In genomic region chr4:145289403-145290076, GRCh38 we compare ENCODE assay signal across 21 cellular contexts.
DNase-seq lines count a peak whose midpoint lies in the region; ATAC-seq, FAIRE-seq and TF ChIP-seq lines count a peak whose summit lies in the region.
"Had no signal": no experiment of that assay in that cellular context is flagged by ENCODE, and none has a peak within 500 bp of the region (broad histone marks: within the 10 kb centered on the region; RNA-seq: fewer than 3 reads in every experiment).

No MANE protein-coding gene starts in this region.

- POLR2A ChIA-PET in PC-3 (lab: Charles Lee; ENCODE audit: unreplicated experiment) = no interaction called here

- H3K27me3 ChIP-seq in keratinocyte (ENCODE audit: control insufficient read depth, extremely low read depth, insufficient read depth, low read length) (no peaks in the 10 kb centered on the region), PC-3 (ENCODE audit: low read length) (no peaks in the 10 kb centered on the region)
- H3K27me3 ChIP-seq: BLaER1 treated with 17β-estradiol and CSF1 and Interleukin-3, amounts not matched to agents 10 nM and 100 nM; left lung; right atrium auricular region; tibial nerve had no signal

- H3K4me3 ChIP-seq in cardiac fibroblast (replicated peaks in 1 of 2; ENCODE audit: low read depth in 2 of 2, low read length in 2 of 2) (no peak overlapping the region), keratinocyte (ENCODE audit: control insufficient read depth in 2 of 3, extremely low read depth in 1 of 3, insufficient read depth in 2 of 3, low read depth in 1 of 3, low read length in 3 of 3) (no peak overlapping the region), PC-3 (ENCODE audit: low read length) (no peak overlapping the region)
- H3K4me3 ChIP-seq: BLaER1 treated with 17β-estradiol and CSF1 and Interleukin-3, amounts not matched to agents 10 nM and 100 nM; left lung; right atrium auricular region; tibial nerve had no signal

- H3K79me2 ChIP-seq in keratinocyte (ENCODE audit: control insufficient read depth, insufficient read depth, low read length) (no peaks in the 10 kb centered on the region), PC-3 (ENCODE audit: low read length) (no peaks in the 10 kb centered on the region)

- H2AFZ ChIP-seq in keratinocyte (ENCODE audit: control insufficient read depth, low read length) (peak overlapping the region; percentile 34), PC-3 (ENCODE audit: low read length) (no peak overlapping the region)

- dilution Hi-C loops in keratinocyte (cut with MboI; ENCODE audit: extremely low pct_ligation_motif_present, low sequenced_read_pairs) = no loop called here

- FAIRE-seq in keratinocyte (lab: Jason Lieb, UNC) = peak; percentile 9

- H4K20me1 ChIP-seq in keratinocyte (ENCODE audit: control insufficient read depth, extremely low read depth, insufficient read depth, low read length) (no peaks in the 10 kb centered on the region), PC-3 (ENCODE audit: low read length) (no peaks in the 10 kb centered on the region)
- H4K20me1 ChIP-seq: BLaER1 treated with 17β-estradiol and CSF1 and Interleukin-3, amounts not matched to agents 10 nM and 100 nM had no signal

- no peak overlapping the region for H3K27ac ChIP-seq in keratinocyte (ENCODE audit: control insufficient read depth, insufficient read depth, low read length)
- no peak overlapping the region for H3K27ac ChIP-seq in PC-3 (ENCODE audit: low read length)
- H3K27ac ChIP-seq: BLaER1 treated with 17β-estradiol and CSF1 and Interleukin-3, amounts not matched to agents 10 nM and 100 nM; left lung; tibial nerve had no signal

- H3K9me3 ChIP-seq in keratinocyte (ENCODE audit: control insufficient read depth, low read depth, low read length) (no peaks in the 10 kb centered on the region), PC-3 (ENCODE audit: low read length) (no peaks in the 10 kb centered on the region)
- H3K9me3 ChIP-seq: left lung, right atrium auricular region had no signal

- CTCF ChIA-PET in PC-3 (lab: Charles Lee) = no interaction called here

- no peak overlapping the region for H3K4me2 ChIP-seq in keratinocyte (ENCODE audit: control insufficient read depth, extremely low read depth, insufficient read depth, low read depth, low read length)
- no peak overlapping the region for H3K4me2 ChIP-seq in PC-3 (ENCODE audit: low read length)
- H3K4me2 ChIP-seq: BLaER1 treated with 17β-estradiol and CSF1 and Interleukin-3, amounts not matched to agents 10 nM and 100 nM had no signal

- no peaks in the 10 kb centered on the region for H3K9me1 ChIP-seq in keratinocyte (ENCODE audit: control insufficient read depth, extremely low read depth, insufficient read depth, low read length)

- peak; percentile 46 for DNase-seq in HCEC 1CT
- peak; percentile 26 to 76 for DNase-seq in cardiac fibroblast (ENCODE audit: low read depth in 2 of 2)
- no peak for DNase-seq in keratinocyte (ENCODE audit: low read depth, low spot score)
- peak; percentile 32 for DNase-seq in superior temporal gyrus (ENCODE audit: extremely low spot score)
- no peak for DNase-seq in PC-3
- no peak for DNase-seq in GM19240 (ENCODE audit: insufficient read length, low spot score)
- DNase-seq in hypothalamus (lab: John Stamatoyannopoulos, UW) = no peak
- DNase-seq: activated B cell treated with CpG ODN at 0.5 μM for 24 hours; activated CD8-positive, alpha-beta T cell treated with anti-CD3 and anti-CD28 coated beads for 36 hours; activated naive CD4-positive, alpha-beta T cell treated with anti-CD3 and anti-CD28 coated beads, Interleukin-2, amount 10 ng/mL, durations not matched to agents 7 days and 5 days; activated T-cell treated with anti-CD3 and anti-CD28 coated beads, Interleukin-2, amount 50 U/mL, for 4 hours; cortex of kidney; glutamatergic neuron; H9; left lung; NCI-H146; NCI-H82; stimulated activated naive CD4-positive, alpha-beta T cell had no signal

- H3K36me3 ChIP-seq in keratinocyte (ENCODE audit: control insufficient read depth in 2 of 2, extremely low read depth in 1 of 2, insufficient read depth in 2 of 2, low read length in 2 of 2) (no peaks in the 10 kb centered on the region), PC-3 (ENCODE audit: low read depth, low read length) (no peaks in the 10 kb centered on the region)
- H3K36me3 ChIP-seq: BLaER1 treated with 17β-estradiol and CSF1 and Interleukin-3, amounts not matched to agents 10 nM and 100 nM; left lung; right atrium auricular region; tibial nerve had no signal

- TF ChIP-seq CTCF in cardiac fibroblast (IDR thresholded peaks at IDR 0.05; ENCODE audit: low read depth, low read length) (no peak), keratinocyte (optimal IDR thresholded peaks at IDR 0.05 in 1 of 3, IDR thresholded peaks at IDR 0.05 in 1 of 3, conservative IDR thresholded peaks at IDR 0.05 in 1 of 3; ENCODE audit: extremely low read depth in 1 of 3, insufficient read depth in 2 of 3, low read length in 3 of 3) (no peak), PC-3 (conservative IDR thresholded peaks at IDR 0.05; ENCODE audit: low read depth, low read length) (no peak)

- no peaks in the 10 kb centered on the region for H3K9me2 ChIP-seq in PC-3 (replicated peaks; ENCODE audit: low read length)

- H3F3A ChIP-seq in PC-3 (ENCODE audit: low read length, unreplicated experiment) = no peaks in the 10 kb centered on the region

- no peak for ATAC-seq in PC-3
- ATAC-seq: activated CD8-positive, alpha-beta T cell treated with anti-CD3 and anti-CD28 coated beads for 36 hours; activated T-cell treated with anti-CD3 and anti-CD28 coated beads, Interleukin-2, amount 50 U/mL, for 4 hours; left lung had no signal

- intact Hi-C loops in PC-3 (cut with micrococcal nuclease) = no loop called here

- H3K4me1 ChIP-seq in keratinocyte (ENCODE audit: control insufficient read depth, extremely low read depth, insufficient read depth, low read length) = peaks cover 4% of the 10 kb centered on the region
- peaks cover 9% of the 10 kb centered on the region for H3K4me1 ChIP-seq in PC-3 (ENCODE audit: insufficient read depth, low read length)
- H3K4me1 ChIP-seq: left lung, right atrium auricular region, tibial nerve had no signal

- BruUV-seq in PC-3 (replicated peaks; lab: Mats Ljungman, UMichigan) = no TSS peak

- H3K9ac ChIP-seq in keratinocyte (ENCODE audit: control insufficient read depth, extremely low read depth, insufficient read depth, low read length) (no peak overlapping the region), PC-3 (ENCODE audit: low read length) (no peak overlapping the region)
- H3K9ac ChIP-seq: BLaER1 treated with 17β-estradiol and CSF1 and Interleukin-3, amounts not matched to agents 10 nM and 100 nM had no signal

Comparison
In these comparisons a context has a peak if more than half of its experiments do, and no peak if none do; other contexts are left out.
1. DNase-seq: peak in HCEC 1CT (single experiment), cardiac fibroblast (2 of 2) and superior temporal gyrus (single experiment); none in keratinocyte (single experiment), PC-3 (single experiment), GM19240 (single experiment) and hypothalamus (0 of 51).